ENCODE assay signal across 1 cellular context in the genomic region with DNA sequence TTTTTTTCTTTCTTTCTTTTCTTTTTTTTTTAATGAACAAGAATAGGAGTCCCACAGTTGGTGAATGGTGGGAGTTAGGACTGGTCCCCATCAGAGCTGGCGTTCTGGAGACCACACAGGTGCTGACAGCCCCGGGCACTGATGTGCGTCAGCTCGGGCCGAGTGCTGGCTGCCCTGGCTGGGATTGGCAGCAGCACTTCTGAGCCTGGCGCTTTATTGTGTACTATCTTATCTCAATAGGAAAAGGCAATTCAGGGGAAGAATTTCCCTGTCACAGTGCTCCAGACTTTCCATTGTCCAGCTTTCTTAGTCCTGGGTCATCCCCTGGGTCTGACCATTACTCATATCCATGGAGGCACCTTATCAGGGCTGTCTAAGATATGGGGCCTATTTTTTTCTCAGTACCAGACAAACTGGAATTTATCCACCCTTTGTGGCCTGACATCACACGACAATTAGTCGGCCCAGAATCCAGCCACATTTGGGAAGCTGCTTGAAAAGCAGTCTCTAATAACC.
A peak's percentile ranks its signal among the peaks of the same experiment; 100 is the strongest.
TF ChIP-seq lines count a peak whose summit lies in the region.

No MANE protein-coding gene starts in this region.

TF ChIP-seq in SK-N-SH treated with all-trans-retinoic acid at 6 μM for 48 hours, 23 proteins besides CTCF, POLR2A, EP300 and RAD21 (continued from another document):
- TF ChIP-seq, protein P1, sequence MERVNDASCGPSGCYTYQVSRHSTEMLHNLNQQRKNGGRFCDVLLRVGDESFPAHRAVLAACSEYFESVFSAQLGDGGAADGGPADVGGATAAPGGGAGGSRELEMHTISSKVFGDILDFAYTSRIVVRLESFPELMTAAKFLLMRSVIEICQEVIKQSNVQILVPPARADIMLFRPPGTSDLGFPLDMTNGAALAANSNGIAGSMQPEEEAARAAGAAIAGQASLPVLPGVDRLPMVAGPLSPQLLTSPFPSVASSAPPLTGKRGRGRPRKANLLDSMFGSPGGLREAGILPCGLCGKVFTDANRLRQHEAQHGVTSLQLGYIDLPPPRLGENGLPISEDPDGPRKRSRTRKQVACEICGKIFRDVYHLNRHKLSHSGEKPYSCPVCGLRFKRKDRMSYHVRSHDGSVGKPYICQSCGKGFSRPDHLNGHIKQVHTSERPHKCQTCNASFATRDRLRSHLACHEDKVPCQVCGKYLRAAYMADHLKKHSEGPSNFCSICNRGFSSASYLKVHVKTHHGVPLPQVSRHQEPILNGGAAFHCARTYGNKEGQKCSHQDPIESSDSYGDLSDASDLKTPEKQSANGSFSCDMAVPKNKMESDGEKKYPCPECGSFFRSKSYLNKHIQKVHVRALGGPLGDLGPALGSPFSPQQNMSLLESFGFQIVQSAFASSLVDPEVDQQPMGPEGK (CRISPR knock-in tag; IDR thresholded peaks at IDR 0.05; ENCODE audit: borderline replicate concordance) = no peak
- TF ChIP-seq ISL1 (CRISPR knock-in tag; IDR thresholded peaks at IDR 0.05) (peak; percentile 89), ZFP3 (CRISPR knock-in tag; IDR thresholded peaks at IDR 0.05) (peak; percentile 85)
